Comparison of ENCODE assay signal across 8 cellular contexts in the genomic region with DNA sequence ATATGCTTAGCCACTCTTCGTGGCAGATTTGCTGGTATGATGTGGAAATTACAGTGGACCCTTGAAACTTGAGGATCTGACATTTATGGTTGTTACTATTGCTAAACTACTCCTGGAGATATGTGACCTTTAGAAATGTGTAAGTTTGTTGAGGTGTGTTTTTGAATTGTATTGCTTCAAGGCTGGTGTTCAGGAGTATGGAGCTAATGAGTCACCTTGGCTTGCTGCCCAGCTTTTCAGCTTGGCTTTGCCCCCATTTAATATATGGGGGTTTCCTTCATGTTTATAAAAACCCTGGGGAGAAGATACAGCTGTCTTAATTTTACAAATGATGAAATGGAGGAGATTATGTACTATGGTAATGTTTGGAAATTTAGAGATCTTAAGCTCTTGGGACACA. TPM values are rescaled to one million over a fixed set of nuclear protein-coding genes. Genes with fewer than 3 reads are reported as not detected.
A peak's percentile ranks its signal among the peaks of the same experiment; 100 is the strongest.
DNase-seq lines count a peak whose midpoint lies in the region; ATAC-seq and TF ChIP-seq lines count a peak whose summit lies in the region.

No MANE protein-coding gene starts in this region.

- no peak overlapping the region for H2AFZ ChIP-seq in trophoblast cell (ENCODE audit: insufficient read depth, low read length, poor library complexity)

- H3K4me3 ChIP-seq in trophoblast cell (ENCODE audit: low read depth, low read length) (no peak overlapping the region), spleen (no peak overlapping the region)

- POLR2A ChIA-PET in activated B cell treated with CpG ODN at 0.5 μM for 24 hours (lab: Charles Lee): interaction anchor here (3.6 kb wide), 1 partner anchor 11 kb away, joined by 52 read pairs; a partner anchor contains a TSS

- WGBS in trophoblast cell (ENCODE audit: extremely low coverage, insufficient coverage, insufficient read length): no CpG with 5 or more reads among the region's 1 CpG
- WGBS in spleen, 5 donors: 42 to 55% (median 50%) methylated on average over 1 of the region's 1 CpG

- H3K4me1 ChIP-seq in trophoblast cell (ENCODE audit: control insufficient read depth in 1 of 2, insufficient read depth in 2 of 2, low read length in 2 of 2) (no peaks in the 10 kb centered on the region), spleen (peaks cover under 1 to 91% (median 52%) of the 10 kb centered on the region in 6 donors)

- H3K79me2 ChIP-seq in trophoblast cell (ENCODE audit: control insufficient read depth, insufficient read depth, low read length, poor library complexity): no peaks in the 10 kb centered on the region

- peak overlapping the region; percentile 33 for H3K4me3 Mint-ChIP-seq in activated B cell treated with CpG ODN at 0.5 μM for 24 hours

- no peak overlapping the region for H3K4ac ChIP-seq in trophoblast cell (ENCODE audit: low read depth, low read length)

- H3K4me2 ChIP-seq in trophoblast cell (ENCODE audit: low read length): no peak overlapping the region

- H3K27ac ChIP-seq in trophoblast cell (ENCODE audit: low read depth, low read length) (no peak overlapping the region), spleen (peak overlapping the region in 2 of 8 donors; percentile 16 to 28)

- no peak overlapping the region for H3K9ac ChIP-seq in trophoblast cell (ENCODE audit: low read length)

- no peak overlapping the region for H3K18ac ChIP-seq in trophoblast cell (ENCODE audit: low read length)

- H2BK120ac ChIP-seq in trophoblast cell (ENCODE audit: insufficient read depth, low read length, poor library complexity): no peak overlapping the region

- H2AK5ac ChIP-seq in trophoblast cell (ENCODE audit: low read length): no peak overlapping the region

- ATAC-seq in activated B cell treated with CpG ODN at 0.5 μM for 24 hours (ENCODE audit: low read depth) (peak; percentile 84), GM21825 (IDR thresholded peaks at IDR 0.05; ENCODE audit: unreplicated experiment) (no peak)

- DNase-seq in HPDE6-E6E7 (ENCODE audit: extremely low spot score): peak; percentile 9
- DNase-seq in activated B cell treated with CpG ODN at 0.5 μM for 24 hours: no peak
- peak; percentile 55 for DNase-seq in effector CD4-positive, alpha-beta T cell
- DNase-seq in stimulated activated CD4-positive, alpha-beta T cell treated with anti-CD3 and anti-CD28 coated beads, Interleukin-12 subunit alpha, Interleukin-12 subunit beta, amount 100 ng/mL, for 24 hours (ENCODE audit: low read depth in 2 of 2): peak; percentile 33 to 48
- DNase-seq in trophoblast cell: no peak
- no peak for DNase-seq in spleen
- no peak for DNase-seq in NOMO-1 (lab: John Stamatoyannopoulos, UW; ENCODE audit: unreplicated experiment in 2 of 2)

- TF ChIP-seq POLR2A in spleen (IDR thresholded peaks at IDR 0.05): no peak

- peaks cover 33% of the 10 kb centered on the region for H3K4me1 Mint-ChIP-seq in activated B cell treated with CpG ODN at 0.5 μM for 24 hours

- no peak overlapping the region for H4K91ac ChIP-seq in trophoblast cell (ENCODE audit: low read depth, low read length)

- H4K8ac ChIP-seq in trophoblast cell (ENCODE audit: low read depth, low read length): no peak overlapping the region

- peaks cover 60% of the 10 kb centered on the region for H3K36me3 Mint-ChIP-seq in activated B cell treated with CpG ODN at 0.5 μM for 24 hours (ENCODE audit: low read depth)

- H3K27me3 ChIP-seq in trophoblast cell (ENCODE audit: insufficient read depth, low read length) (no peaks in the 10 kb centered on the region), spleen (replicated peaks in 1 of 7) (no peaks in the 10 kb centered on the region)

- H3K9me3 Mint-ChIP-seq in activated B cell treated with CpG ODN at 0.5 μM for 24 hours: no peaks in the 10 kb centered on the region

- intact Hi-C loops in activated B cell treated with CpG ODN at 0.5 μM for 24 hours (cut with micrococcal nuclease): loop anchor here (1.0 kb wide), 1 partner anchor 10 kb away; no protein-coding TSS in a partner anchor
- intact Hi-C loops in spleen (cut with DNase I; ENCODE audit: low total_unique reads): no loop called here

- H3K27me3 Mint-ChIP-seq in activated B cell treated with CpG ODN at 0.5 μM for 24 hours: no peaks in the 10 kb centered on the region

- no peaks in the 10 kb centered on the region for H3K79me1 ChIP-seq in trophoblast cell (ENCODE audit: low read length)

- no peak overlapping the region for H2BK5ac ChIP-seq in trophoblast cell (ENCODE audit: low read depth, low read length, poor library complexity)

- no peak overlapping the region for H3K14ac ChIP-seq in trophoblast cell (ENCODE audit: low read length)

- no peak overlapping the region for H3K23ac ChIP-seq in trophoblast cell (ENCODE audit: low read length)

- TF ChIP-seq CTCF in activated B cell treated with CpG ODN at 0.5 μM for 24 hours (IDR thresholded peaks at IDR 0.05): no peak
- TF ChIP-seq CTCF in spleen (IDR thresholded peaks at IDR 0.05 in 8 of 11, conservative IDR thresholded peaks at IDR 0.05 in 3 of 11): no peak

- peak overlapping the region; percentile 71 for H3K27ac Mint-ChIP-seq in activated B cell treated with CpG ODN at 0.5 μM for 24 hours

- H4K12ac ChIP-seq in trophoblast cell (ENCODE audit: low read depth, low read length): no peak overlapping the region

- CTCF ChIA-PET in activated B cell treated with CpG ODN at 0.5 μM for 24 hours (lab: Charles Lee): interaction anchor here (1.5 kb wide), 1 partner anchor 32 kb away, joined by 4 read pairs; no protein-coding TSS in a partner anchor

- H2BK12ac ChIP-seq in trophoblast cell (ENCODE audit: low read length): no peak overlapping the region

- H3K36me3 ChIP-seq in trophoblast cell (ENCODE audit: control insufficient read depth in 1 of 2, insufficient read depth in 2 of 2, low read length in 2 of 2) (peaks cover 2% of the 10 kb centered on the region in 2 experiments), spleen (peaks cover 0 to 68% (median 51%) of the 10 kb centered on the region in 6 donors)

- H3K9me3 ChIP-seq in trophoblast cell (ENCODE audit: insufficient read depth, low read depth, low read length): no peaks in the 10 kb centered on the region
- no peaks in the 10 kb centered on the region for H3K9me3 ChIP-seq in spleen

RNA-seq across cellular contexts. Expression of a gene that starts 11.6 kb away (rescaled TPM):
- total RNA-seq in activated B cell treated with CpG ODN at 0.5 μM for 24 hours: 53.6 and 59.9 TPM in 2 replicates
- polyA plus RNA-seq in trophoblast cell (2013): 57.3 and 66.9 TPM in 2 replicates
- total RNA-seq in spleen: 100 to 1,000 TPM in 3 of 7 donors, 10 to 100 TPM in 4; 71.4 to 141 (median 84.5) TPM
- polyA plus RNA-seq in spleen: 10 to 100 TPM; 23.9 to 34.8 (median 32.1) TPM

Comparison
In these comparisons a context has a peak if more than half of its experiments do, and no peak if none do; other contexts are left out.
1. DNase-seq: peak in HPDE6-E6E7 (single experiment), effector CD4-positive, alpha-beta T cell (single experiment) and stimulated activated CD4-positive, alpha-beta T cell treated with anti-CD3 and anti-CD28 coated beads, Interleukin-12 subunit alpha, Interleukin-12 subunit beta, amount 100 ng/mL, for 24 hours (2 of 2); none in activated B cell treated with CpG ODN at 0.5 μM for 24 hours (single experiment), trophoblast cell (0 of 2), spleen (single experiment) and NOMO-1 (0 of 2).